ENCODE assay signal across 13 cellular contexts in the genomic region with DNA sequence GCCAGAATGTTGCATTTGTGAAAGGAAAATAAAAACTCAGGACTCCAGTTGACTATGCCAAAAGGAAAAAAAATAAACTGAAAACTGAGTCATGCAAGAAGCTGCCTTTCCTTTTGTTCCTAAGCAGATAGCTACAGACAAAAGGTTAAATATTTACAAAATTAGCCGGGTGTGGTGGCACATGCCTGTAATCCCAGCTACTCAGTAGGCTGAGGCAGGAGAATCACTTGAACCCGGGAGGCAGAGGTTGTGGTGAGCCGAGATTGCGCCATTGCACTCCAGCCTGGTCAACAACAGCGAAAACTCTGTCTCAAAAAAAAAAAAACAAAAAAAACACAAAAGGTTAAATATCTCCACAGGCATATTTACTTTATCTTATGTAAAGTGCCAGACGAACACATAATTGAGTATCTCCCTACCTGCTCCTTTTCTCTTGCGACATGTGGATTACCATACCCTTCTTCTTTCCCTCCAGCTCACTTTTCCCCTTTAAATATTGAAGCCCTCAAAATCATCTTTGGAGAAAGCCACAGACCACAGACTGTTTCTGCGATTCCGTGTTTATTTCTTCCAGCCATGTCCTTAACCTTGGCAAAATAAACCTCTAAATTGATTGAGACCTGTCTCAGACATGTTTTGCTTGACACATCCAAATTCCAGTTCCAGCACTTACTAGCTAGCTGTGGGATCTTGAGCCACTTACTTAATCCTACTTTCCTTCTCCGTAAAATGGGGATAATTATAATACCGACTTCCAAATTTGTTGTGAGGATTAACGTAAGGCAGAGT. TPM values are rescaled to one million over a fixed set of nuclear protein-coding genes. Genes with fewer than 3 reads are reported as not detected.
DNase-seq lines count a peak whose midpoint lies in the region; ATAC-seq, FAIRE-seq and TF ChIP-seq lines count a peak whose summit lies in the region.
"Had no signal": no experiment of that assay in that cellular context is flagged by ENCODE, and none has a peak within 500 bp of the region (broad histone marks: within the 10 kb centered on the region; RNA-seq: fewer than 3 reads in every experiment).

No MANE protein-coding gene starts in this region.

- peak overlapping the region; percentile 26 to 90 (median 72) for H3K27ac Mint-ChIP-seq in CD4-positive, CD25-positive, alpha-beta regulatory T cell
- H3K27ac Mint-ChIP-seq in natural killer cell treated with Interleukin-12 subunit alpha and Interleukin-12 subunit beta and Interleukin-15 and Interleukin-18, amount 100 ng/mL, for 72 hours: peak overlapping the region; percentile 47 to 78
- peak overlapping the region in 1 of 2 donors; percentile 97 for H3K27ac Mint-ChIP-seq in effector memory CD8-positive, alpha-beta T cell

- H3K27me3 ChIP-seq in CD4-positive, CD25-positive, alpha-beta regulatory T cell (ENCODE audit: control insufficient read depth, insufficient read depth, low read length): no peaks in the 10 kb centered on the region

- no peak overlapping the region for H3K4me3 ChIP-seq in CD4-positive, CD25-positive, alpha-beta regulatory T cell (ENCODE audit: low read depth, low read length)
- H3K4me3 ChIP-seq in fibroblast of mammary gland (ENCODE audit: control insufficient read depth, low read depth, low read length): no peak overlapping the region

- H3K4me1 Mint-ChIP-seq in CD4-positive, CD25-positive, alpha-beta regulatory T cell: peaks cover 22 to 53% (median 38%) of the 10 kb centered on the region in 4 donors
- H3K4me1 Mint-ChIP-seq in natural killer cell treated with Interleukin-12 subunit alpha and Interleukin-12 subunit beta and Interleukin-15 and Interleukin-18, amount 100 ng/mL, for 72 hours (ENCODE audit: low read depth in 2 of 2): peaks cover 22 to 24% of the 10 kb centered on the region in 2 donors
- H3K4me1 Mint-ChIP-seq in effector memory CD8-positive, alpha-beta T cell (ENCODE audit: low read depth in 2 of 2): peaks cover 30 to 36% of the 10 kb centered on the region in 2 donors

- H3K27ac ChIP-seq in CD4-positive, CD25-positive, alpha-beta regulatory T cell (ENCODE audit: insufficient read depth, low read length, poor library complexity, severe bottlenecking): no peak overlapping the region
- H3K27ac ChIP-seq: parathyroid adenoma had no signal

- H3K27me3 Mint-ChIP-seq in CD4-positive, CD25-positive, alpha-beta regulatory T cell: no peaks in the 10 kb centered on the region
- H3K27me3 Mint-ChIP-seq in natural killer cell treated with Interleukin-12 subunit alpha and Interleukin-12 subunit beta and Interleukin-15 and Interleukin-18, amount 100 ng/mL, for 72 hours: no peaks in the 10 kb centered on the region
- no peaks in the 10 kb centered on the region for H3K27me3 Mint-ChIP-seq in effector memory CD8-positive, alpha-beta T cell

- no peaks in the 10 kb centered on the region for H3K9me3 Mint-ChIP-seq in CD4-positive, CD25-positive, alpha-beta regulatory T cell
- H3K9me3 Mint-ChIP-seq in natural killer cell treated with Interleukin-12 subunit alpha and Interleukin-12 subunit beta and Interleukin-15 and Interleukin-18, amount 100 ng/mL, for 72 hours: no peaks in the 10 kb centered on the region
- no peaks in the 10 kb centered on the region for H3K9me3 Mint-ChIP-seq in effector memory CD8-positive, alpha-beta T cell

- H3K36me3 Mint-ChIP-seq in CD4-positive, CD25-positive, alpha-beta regulatory T cell: peaks cover 7% of the 10 kb centered on the region
- H3K36me3 Mint-ChIP-seq in natural killer cell treated with Interleukin-12 subunit alpha and Interleukin-12 subunit beta and Interleukin-15 and Interleukin-18, amount 100 ng/mL, for 72 hours: no peaks in the 10 kb centered on the region
- peaks cover 26% of the 10 kb centered on the region for H3K36me3 Mint-ChIP-seq in effector memory CD8-positive, alpha-beta T cell (ENCODE audit: insufficient read depth)

- H3K4me1 ChIP-seq in CD4-positive, CD25-positive, alpha-beta regulatory T cell (ENCODE audit: control insufficient read depth, insufficient read depth, low read length, poor library complexity, severe bottlenecking): peaks cover 33% of the 10 kb centered on the region

- peak; percentile 81 for FAIRE-seq in RCC 7860 (lab: Jason Lieb, UNC)

- peak overlapping the region in 1 of 4 donors; percentile 97 for H3K4me3 Mint-ChIP-seq in CD4-positive, CD25-positive, alpha-beta regulatory T cell
- H3K4me3 Mint-ChIP-seq in natural killer cell treated with Interleukin-12 subunit alpha and Interleukin-12 subunit beta and Interleukin-15 and Interleukin-18, amount 100 ng/mL, for 72 hours: no peak overlapping the region
- H3K4me3 Mint-ChIP-seq in effector memory CD8-positive, alpha-beta T cell: no peak overlapping the region

- DNase-seq in CD4-positive, CD25-positive, alpha-beta regulatory T cell: no peak
- DNase-seq in RCC 7860 (ENCODE audit: low spot score) (peak; percentile 73), fibroblast of mammary gland (ENCODE audit: low read depth) (peak; percentile 41), GM10266 (ENCODE audit: extremely low spot score) (no peak)
- no peak for DNase-seq in natural killer cell treated with Interleukin-12 subunit alpha and Interleukin-12 subunit beta and Interleukin-15 and Interleukin-18, amount 100 ng/mL, for 72 hours (ENCODE audit: low spot score)
- no peak for DNase-seq in effector memory CD8-positive, alpha-beta T cell
- DNase-seq: activated CD4-positive, alpha-beta T cell treated with anti-CD3 and anti-CD28 coated beads for 1 hour; hypothalamus; NCI-H1417 treated with DMSO at 0.1 percent for 48 hours had no signal

- no peak for ATAC-seq in CD4-positive, CD25-positive, alpha-beta regulatory T cell (ENCODE audit: low read depth in 2 of 2)
- ATAC-seq in natural killer cell treated with Interleukin-12 subunit alpha and Interleukin-12 subunit beta and Interleukin-15 and Interleukin-18, amount 100 ng/mL, for 72 hours: no peak
- ATAC-seq in GM19452 (IDR thresholded peaks at IDR 0.05; ENCODE audit: unreplicated experiment): no peak
- no peak for ATAC-seq in HG03159 (IDR thresholded peaks at IDR 0.05; ENCODE audit: unreplicated experiment)
- ATAC-seq in effector memory CD8-positive, alpha-beta T cell (replicated peaks): no peak
- ATAC-seq: Panc1 had no signal

- H3K9me3 ChIP-seq in CD4-positive, CD25-positive, alpha-beta regulatory T cell (ENCODE audit: control insufficient read depth in 2 of 2, low read length in 2 of 2): no peaks in the 10 kb centered on the region

- TF ChIP-seq CTCF in fibroblast of mammary gland (conservative IDR thresholded peaks at IDR 0.05; ENCODE audit: control insufficient read depth, insufficient read depth, low read depth, low read length): no peak
- no peak for TF ChIP-seq CTCF in GM10266 (IDR thresholded peaks at IDR 0.05; ENCODE audit: control insufficient read depth, insufficient read depth, low read depth, missing control alignments)

- peaks cover 1% of the 10 kb centered on the region for H3K36me3 ChIP-seq in CD4-positive, CD25-positive, alpha-beta regulatory T cell (ENCODE audit: control insufficient read depth, insufficient read depth, low read length)

RNA-seq across cellular contexts. Expression of a gene that starts 2.3 kb away (rescaled TPM):
- 43.7 TPM for total RNA-seq in CD4-positive, CD25-positive, alpha-beta regulatory T cell
- 10 to 100 TPM; 11.4 to 15.7 (median 13.3) TPM for polyA plus RNA-seq in CD4-positive, CD25-positive, alpha-beta regulatory T cell
- total RNA-seq in natural killer cell treated with Interleukin-12 subunit alpha and Interleukin-12 subunit beta and Interleukin-15 and Interleukin-18, amount 100 ng/mL, for 72 hours: 10 to 100 TPM; 26.4 to 29.1 TPM

RNA-seq across cellular contexts. Expression of a gene that starts 30.9 kb away (rescaled TPM):
- 95.8 TPM for total RNA-seq in CD4-positive, CD25-positive, alpha-beta regulatory T cell
- 100 to 1,000 TPM in 3 of 4 donors, 10 to 100 TPM in 1; 89.0 to 134 (median 121) TPM for polyA plus RNA-seq in CD4-positive, CD25-positive, alpha-beta regulatory T cell
- 10 to 100 TPM; 25.5 to 27.5 TPM for total RNA-seq in natural killer cell treated with Interleukin-12 subunit alpha and Interleukin-12 subunit beta and Interleukin-15 and Interleukin-18, amount 100 ng/mL, for 72 hours

RNA-seq across cellular contexts. Expression of a gene that starts 52.8 kb away (rescaled TPM):
- 1.5 TPM for total RNA-seq in CD4-positive, CD25-positive, alpha-beta regulatory T cell
- polyA plus RNA-seq in CD4-positive, CD25-positive, alpha-beta regulatory T cell: not detected
- under 1 TPM; 0.76 to 0.92 TPM for total RNA-seq in natural killer cell treated with Interleukin-12 subunit alpha and Interleukin-12 subunit beta and Interleukin-15 and Interleukin-18, amount 100 ng/mL, for 72 hours

Comparison
In these comparisons a context has a peak if more than half of its experiments do, and no peak if none do; other contexts are left out.
1. DNase-seq: peak in RCC 7860 (single experiment) and fibroblast of mammary gland (single experiment); none in CD4-positive, CD25-positive, alpha-beta regulatory T cell (0 of 3), natural killer cell treated with Interleukin-12 subunit alpha and Interleukin-12 subunit beta and Interleukin-15 and Interleukin-18, amount 100 ng/mL, for 72 hours (single experiment), GM10266 (single experiment) and effector memory CD8-positive, alpha-beta T cell (0 of 3).